In the genomic region with DNA sequence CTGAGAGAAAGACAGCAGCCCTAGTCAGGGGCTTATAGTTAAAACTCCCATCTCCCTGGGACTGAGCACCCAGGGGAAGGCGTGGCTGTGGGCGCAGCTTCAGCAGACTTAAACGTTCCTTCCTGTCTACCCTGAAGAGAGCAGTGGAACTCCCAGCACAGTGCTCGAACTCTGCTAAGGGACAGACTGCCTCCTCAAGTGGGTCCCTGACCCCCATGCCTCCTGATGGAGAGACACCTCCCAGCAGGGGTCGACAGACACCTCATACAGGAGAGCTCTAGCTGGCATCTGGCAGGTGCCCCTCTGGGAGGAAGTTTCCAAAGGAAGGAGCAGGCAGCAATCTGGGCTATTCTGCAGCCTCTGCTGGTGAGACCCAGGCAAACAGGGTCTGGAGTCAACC, we compare ENCODE assay signal across 2 cellular contexts. TPM values are rescaled to one million over a fixed set of nuclear protein-coding genes. Genes with fewer than 3 reads are reported as not detected.
"Had no signal": no experiment of that assay in that cellular context is flagged by ENCODE, and none has a peak within 500 bp of the region (broad histone marks: within the 10 kb centered on the region; RNA-seq: fewer than 3 reads in every experiment).

No MANE protein-coding gene starts in this region.

RNA-seq across cellular contexts. Expression of a gene that starts 51.0 kb away (rescaled TPM):
- total RNA-seq: G401, GM12878 had no signal
